21 cellular contexts compared by ENCODE assay signal in genomic region chr1:178551940-178552339, GRCh38. TPM values are rescaled to one million over a fixed set of nuclear protein-coding genes. Genes with fewer than 3 reads are reported as not detected.
A peak's percentile ranks its signal among the peaks of the same experiment; 100 is the strongest.
DNase-seq lines count a peak whose midpoint lies in the region; ATAC-seq and TF ChIP-seq lines count a peak whose summit lies in the region.
"Had no signal": no experiment of that assay in that cellular context is flagged by ENCODE, and none has a peak within 500 bp of the region (broad histone marks: within the 10 kb centered on the region; RNA-seq: fewer than 3 reads in every experiment).

No MANE protein-coding gene starts in this region.

- DNase-seq in Karpas-422 (no peak), left lobe of liver (ENCODE audit: low spot score) (no peak), osteoblast (ENCODE audit: insufficient read length, low spot score, missing footprints) (peak; percentile 56), 8988T (no peak), KBM-7 (no peak)
- DNase-seq: AML-193; CD4-positive, alpha-beta memory T cell; DMS153; DMS79; GDM1; GM23248; IMR-90 had no signal

- no peak overlapping the region for H2AFZ ChIP-seq in Karpas-422 (ENCODE audit: low read length)
- no peak overlapping the region for H2AFZ ChIP-seq in osteoblast (ENCODE audit: low read length)
- H2AFZ ChIP-seq: GM23248 had no signal

- no peak for TF ChIP-seq CTCF in osteoblast (IDR thresholded peaks at IDR 0.05; ENCODE audit: extremely low read depth, low read depth, low read length)

- H3K4me3 ChIP-seq in Karpas-422 (ENCODE audit: low read length) (no peak overlapping the region), osteoblast (ENCODE audit: insufficient read depth, low read length) (no peak overlapping the region)
- H3K4me3 ChIP-seq: A549, BLaER1, GM23248, HAP-1 had no signal

- H3K9ac ChIP-seq in Karpas-422 (ENCODE audit: low read length): no peak overlapping the region
- H3K9ac ChIP-seq: BLaER1, GM23248 had no signal

- in situ Hi-C loops in KBM-7 (cut with MboI; ENCODE audit: low pct_unique_long_range_greater_than_20kb, low sequenced_read_pairs): no loop called here

- peak; percentile 70 for ATAC-seq in left lobe of liver
- ATAC-seq in HG02870 (IDR thresholded peaks at IDR 0.05; ENCODE audit: unreplicated experiment): no peak
- no peak for ATAC-seq in HG03354 (IDR thresholded peaks at IDR 0.05; ENCODE audit: poor library complexity, severe bottlenecking, unreplicated experiment)
- ATAC-seq: A549 had no signal

- H3K79me2 ChIP-seq in Karpas-422 (ENCODE audit: low read length): 0 out of 2 replicates have a peak, but pooled peaks cover 3% of the 10 kb centered on the region
- no peaks in the 10 kb centered on the region for H3K79me2 ChIP-seq in osteoblast (ENCODE audit: insufficient read depth, low read length)

- no peaks in the 10 kb centered on the region for H3K27me3 ChIP-seq in Karpas-422 (ENCODE audit: low read length)
- H3K27me3 ChIP-seq in osteoblast (ENCODE audit: insufficient read depth, low read length): no peaks in the 10 kb centered on the region
- H3K27me3 ChIP-seq: BLaER1 had no signal

- H4K20me1 ChIP-seq in Karpas-422 (ENCODE audit: insufficient read depth, low read depth, low read length): no peaks in the 10 kb centered on the region
- no peaks in the 10 kb centered on the region for H4K20me1 ChIP-seq in osteoblast (ENCODE audit: insufficient read depth, low read length)
- H4K20me1 ChIP-seq: BLaER1 had no signal

- no peaks in the 10 kb centered on the region for H3K4me1 ChIP-seq in Karpas-422 (ENCODE audit: low read length)
- no peaks in the 10 kb centered on the region for H3K4me1 ChIP-seq in osteoblast (ENCODE audit: insufficient read depth, low read length)
- H3K4me1 ChIP-seq: A549, BLaER1, HAP-1 had no signal

- H3K9me2 ChIP-seq in Karpas-422 (replicated peaks; ENCODE audit: insufficient read depth, low read length): no peaks in the 10 kb centered on the region

- H3K9me3 ChIP-seq in Karpas-422 (ENCODE audit: low read length): peaks cover 11% of the 10 kb centered on the region; the same call in 1 of the 2 replicates
- no peaks in the 10 kb centered on the region for H3K9me3 ChIP-seq in osteoblast (ENCODE audit: low read depth, low read length)
- H3K9me3 ChIP-seq: A549, HAP-1 had no signal

- H3K4me2 ChIP-seq in Karpas-422 (ENCODE audit: low read depth, low read length, poor library complexity, severe bottlenecking) (no peak overlapping the region), osteoblast (ENCODE audit: insufficient read depth, low read length) (no peak overlapping the region)
- H3K4me2 ChIP-seq: A549, BLaER1 had no signal

- H3K36me3 ChIP-seq in Karpas-422 (ENCODE audit: insufficient read depth, low read length) (peaks cover 40% of the 10 kb centered on the region), osteoblast (ENCODE audit: insufficient read depth, low read length) (peaks cover 2% of the 10 kb centered on the region)

- peak overlapping the region; percentile 37 for H3K27ac ChIP-seq in Karpas-422 (ENCODE audit: low read length)
- no peak overlapping the region for H3K27ac ChIP-seq in osteoblast (ENCODE audit: low read depth, low read length)
- H3K27ac ChIP-seq: A549, BLaER1, GM23248, HL-60 had no signal

RNA-seq across cellular contexts. Expression of gene TEX35, which starts 39.0 kb away (rescaled TPM):
- total RNA-seq in Karpas-422 (2014; rRNA removed; shearing (Covaris generic); ENCODE audit: low replicate concordance): 0.18 and 0.26 TPM in 2 replicates
- total RNA-seq in left lobe of liver (not detected), osteoblast (not detected in 2 replicates)
- total RNA-seq: CD4-positive, alpha-beta memory T cell; Daoy; GM23248; H4; HT1080; IMR-90 had no signal

RNA-seq across cellular contexts. Expression of gene CLEC20A, which starts 55.2 kb away (rescaled TPM):
- total RNA-seq in Karpas-422 (2014; rRNA removed; shearing (Covaris generic); ENCODE audit: low replicate concordance): not detected in 2 replicates
- total RNA-seq in left lobe of liver: not detected
- under 0.01 TPM in 1 of 2 replicates, not detected in the other for total RNA-seq in osteoblast
- total RNA-seq: CD4-positive, alpha-beta memory T cell; Daoy; GM23248; H4; HT1080; IMR-90 had no signal
